In genomic region chr5:141604318-141604717, GRCh38 we compare ENCODE assay signal across 8 cellular contexts. TPM values are rescaled to one million over a fixed set of nuclear protein-coding genes. Genes with fewer than 3 reads are reported as not detected.
DNase-seq lines count a peak whose midpoint lies in the region.

No MANE protein-coding gene starts in this region.

- H3K27me3 Mint-ChIP-seq in immature natural killer cell (ENCODE audit: low read depth in 3 of 3) = peaks cover 2 to 10% (median 5%) of the 10 kb centered on the region in 3 donors

- peak; percentile 81 for DNase-seq in Caki2 (ENCODE audit: low read depth)
- peak; percentile 86 to 89 for DNase-seq in Kasumi-1 (lab: John Stamatoyannopoulos, UW)
- peak; percentile 94 for DNase-seq in adipocyte (ENCODE audit: low read depth)
- DNase-seq in immature natural killer cell = peak in 1 of 3 donors; percentile 24
- DNase-seq in NCI-H345 treated with DMSO at 0.1 percent for 48 hours (lab: John Stamatoyannopoulos, UW; ENCODE audit: unreplicated experiment) = no peak
- no peak for DNase-seq in activated effector memory CD4-positive, alpha-beta T cell treated with Interleukin-2 at 50 U/mL for 16 hours
- no peak for DNase-seq in NCI-H187 (lab: John Stamatoyannopoulos, UW)

- H3K4me3 ChIP-seq in adipocyte (ENCODE audit: low read length) (peak overlapping the region; percentile 66), subcutaneous abdominal adipose tissue (ENCODE audit: low read depth in 1 of 5, low read length in 5 of 5) (no peak overlapping the region)

- H3K4me1 Mint-ChIP-seq in immature natural killer cell = peaks cover 97 to 100% of the 10 kb centered on the region in 2 donors

- peak overlapping the region; percentile 90 to 98 (median 96) for H3K27ac Mint-ChIP-seq in immature natural killer cell

- H3K4me1 ChIP-seq in adipocyte (ENCODE audit: control insufficient read depth, insufficient read depth, low read length) (peaks cover 24% of the 10 kb centered on the region), subcutaneous abdominal adipose tissue (ENCODE audit: control insufficient read depth in 5 of 5, insufficient read depth in 5 of 5, low read length in 5 of 5) (peaks cover 3 to 27% (median 16%) of the 10 kb centered on the region in 5 donors)

- H3K27me3 ChIP-seq in adipocyte (replicated peaks; ENCODE audit: control insufficient read depth, insufficient read depth, low read length) (no peaks in the 10 kb centered on the region), subcutaneous abdominal adipose tissue (ENCODE audit: control insufficient read depth in 5 of 5, insufficient read depth in 4 of 5, low read length in 5 of 5) (no peaks in the 10 kb centered on the region)

- in situ Hi-C loops in Caki2 (cut with HindIII; ENCODE audit: low pct_unique_long_range_greater_than_20kb, low sequenced_read_pairs) = no loop called here

- H3K36me3 ChIP-seq in adipocyte (ENCODE audit: control insufficient read depth, insufficient read depth, low read length, severe bottlenecking) = no peaks in the 10 kb centered on the region
- no peaks in the 10 kb centered on the region for H3K36me3 ChIP-seq in subcutaneous abdominal adipose tissue (ENCODE audit: control insufficient read depth in 5 of 5, insufficient read depth in 5 of 5, low read length in 5 of 5)

- H3K36me3 Mint-ChIP-seq in immature natural killer cell = peaks cover 0 to 6% (median 5%) of the 10 kb centered on the region in 3 donors

- peak overlapping the region; percentile 79 to 87 (median 85) for H3K4me3 Mint-ChIP-seq in immature natural killer cell

- no peaks in the 10 kb centered on the region for H3K9me3 Mint-ChIP-seq in immature natural killer cell

- H3K9ac ChIP-seq in adipocyte (ENCODE audit: low read length) (peak overlapping the region; percentile 49), subcutaneous abdominal adipose tissue (ENCODE audit: low read length in 5 of 5) (no peak overlapping the region)

- H3K9me3 ChIP-seq in adipocyte (ENCODE audit: control insufficient read depth, low read length) (no peaks in the 10 kb centered on the region), subcutaneous abdominal adipose tissue (ENCODE audit: control insufficient read depth in 5 of 5, low read length in 5 of 5) (no peaks in the 10 kb centered on the region)

- peak overlapping the region; percentile 38 for H3K27ac ChIP-seq in subcutaneous abdominal adipose tissue (ENCODE audit: low read depth, low read length)

RNA-seq across cellular contexts. Expression of gene DIAPH1, which starts 14.5 kb away (rescaled TPM):
- 17.0 and 43.6 TPM in 2 replicates for total RNA-seq in Caki2 (2014; rRNA removed; shearing (Covaris generic); ENCODE audit: low replicate concordance)
- polyA plus RNA-seq in immature natural killer cell = 100 to 1,000 TPM; 108 to 187 (median 123) TPM

RNA-seq across cellular contexts. Expression of gene HDAC3, which starts 32.3 kb away (rescaled TPM):
- total RNA-seq in Caki2 (2014; rRNA removed; shearing (Covaris generic); ENCODE audit: low replicate concordance) = 89.9 and 114 TPM in 2 replicates
- 100 to 1,000 TPM in 1 of 3 donors, 10 to 100 TPM in 2; 71.5 to 140 (median 80.6) TPM for polyA plus RNA-seq in immature natural killer cell

RNA-seq across cellular contexts. Expression of gene RELL2, which starts 32.5 kb away (rescaled TPM):
- 2.6 and 2.7 TPM in 2 replicates for total RNA-seq in Caki2 (2014; rRNA removed; shearing (Covaris generic); ENCODE audit: low replicate concordance)
- polyA plus RNA-seq in immature natural killer cell = 1 to 10 TPM; 1.0 to 3.1 (median 1.5) TPM

RNA-seq across cellular contexts. Expression of gene FCHSD1, which starts 46.9 kb away (rescaled TPM):
- 19.7 and 23.2 TPM in 2 replicates for total RNA-seq in Caki2 (2014; rRNA removed; shearing (Covaris generic); ENCODE audit: low replicate concordance)
- polyA plus RNA-seq in immature natural killer cell = 10 to 100 TPM in 2 of 3 donors, 1 to 10 TPM in 1; 5.9 to 14.7 (median 10.9) TPM

Comparison
In these comparisons a context has a peak if more than half of its experiments do, and no peak if none do; other contexts are left out.
1. DNase-seq: peak in Caki2 (single experiment), Kasumi-1 (2 of 2) and adipocyte (single experiment); none in NCI-H345 treated with DMSO at 0.1 percent for 48 hours (single experiment), activated effector memory CD4-positive, alpha-beta T cell treated with Interleukin-2 at 50 U/mL for 16 hours (single experiment) and NCI-H187 (0 of 2).